In genomic region chr19:46861691-46862503, GRCh38 we compare ENCODE assay signal across 8 cellular contexts. TPM values are rescaled to one million over a fixed set of nuclear protein-coding genes. Genes with fewer than 3 reads are reported as not detected.
A peak's percentile ranks its signal among the peaks of the same experiment; 100 is the strongest.
DNase-seq lines count a peak whose midpoint lies in the region; ATAC-seq and TF ChIP-seq lines count a peak whose summit lies in the region.

No MANE protein-coding gene starts in this region.

- in situ Hi-C loops in mammary epithelial cell (cut with MboI; ENCODE audit: low sequenced_read_pairs in 2 of 2): loop anchor here in 1 of 2 donors (5.0 to 25.0 kb wide), 3 partner anchors 63 to 275 kb away; partner anchors contain the start of gene SAE1

- H3K79me2 ChIP-seq in mammary epithelial cell (ENCODE audit: insufficient read depth, low read length): peaks cover 60% of the 10 kb centered on the region

- no peaks in the 10 kb centered on the region for H4K20me1 ChIP-seq in mammary epithelial cell (ENCODE audit: insufficient read depth, low read length)

- no peak for ATAC-seq in GM21619 (IDR thresholded peaks at IDR 0.05; ENCODE audit: unreplicated experiment)

- peak; percentile 44 for DNase-seq in DMS 273 (lab: John Stamatoyannopoulos, UW; ENCODE audit: unreplicated experiment)
- no peak for DNase-seq in DMS 273 treated with DMSO at 0.1 percent for 48 hours (lab: John Stamatoyannopoulos, UW)
- peak; percentile 35 to 57 for DNase-seq in Kasumi-1 (lab: John Stamatoyannopoulos, UW)
- DNase-seq in mammary epithelial cell: peak; percentile 32
- DNase-seq in stimulated activated naive CD4-positive, alpha-beta T cell treated with Interleukin-2 at 50 U/mL for 16 hours (lab: John Stamatoyannopoulos, UW): no peak
- no peak for DNase-seq in SKM-1 (lab: John Stamatoyannopoulos, UW; ENCODE audit: unreplicated experiment)

- no peaks in the 10 kb centered on the region for H3K27me3 ChIP-seq in mammary epithelial cell (ENCODE audit: insufficient read depth, low read length)

- dilution Hi-C loops in mammary epithelial cell (cut with HindIII; ENCODE audit: low sequenced_read_pairs): no loop called here

- H2AFZ ChIP-seq in mammary epithelial cell (ENCODE audit: low read depth, low read length): peak overlapping the region; percentile 36

- peak overlapping the region; percentile 54 to 90 (median 76) for H3K4me3 ChIP-seq in mammary epithelial cell (replicated peaks in 1 of 3; ENCODE audit: insufficient read depth in 1 of 3, low read depth in 2 of 3, low read length in 3 of 3)
- H3K4me3 ChIP-seq in mesodermal cell (ENCODE audit: extremely low read depth, insufficient read depth, low read length, poor library complexity, severe bottlenecking): peak overlapping the region; percentile 64

- H3K9ac ChIP-seq in mammary epithelial cell (ENCODE audit: insufficient read depth, low read length): peak overlapping the region; percentile 67

- no peak for TF ChIP-seq CTCF in mammary epithelial cell (conservative IDR thresholded peaks at IDR 0.05 in 1 of 2, IDR thresholded peaks at IDR 0.05 in 1 of 2; ENCODE audit: extremely low read depth in 1 of 2, insufficient read depth in 1 of 2, low read depth in 1 of 2, low read length in 2 of 2)

- CTCF ChIA-PET in mammary epithelial cell (lab: Charles Lee; ENCODE audit: low non-redundant PET): no interaction called here

- H3K4me2 ChIP-seq in mammary epithelial cell (ENCODE audit: insufficient read depth, low read depth, low read length): peak overlapping the region; percentile 95

- H3K27ac ChIP-seq in mammary epithelial cell (ENCODE audit: insufficient read depth, low read depth, low read length) (peak overlapping the region; percentile 30), mesodermal cell (ENCODE audit: low read depth, low read length, severe bottlenecking) (peak overlapping the region; percentile 49)

- intact Hi-C loops in mammary epithelial cell (cut with micrococcal nuclease): loop anchor here (1.0 to 5.0 kb wide), 5 partner anchors 13 to 250 kb away; partner anchors contain the start of gene ZC3H4

- BruUV-seq in mammary epithelial cell (replicated peaks; lab: Mats Ljungman, UMichigan): no TSS peak

- H3K4me1 ChIP-seq in mammary epithelial cell (ENCODE audit: insufficient read depth, low read length) (peaks cover 29% of the 10 kb centered on the region), mesodermal cell (ENCODE audit: control insufficient read depth, insufficient read depth, low read length, poor library complexity, severe bottlenecking) (peaks cover 16% of the 10 kb centered on the region)

- 2% methylated on average over 9 of the region's 19 CpGs for WGBS in mammary epithelial cell (ENCODE audit: low coverage, missing lambda C conversion rate)
- 0% methylated on average over 16 to 19 of the region's 19 CpGs for WGBS in mesodermal cell (ENCODE audit: insufficient coverage in 2 of 2), 2 experiments

- no peaks in the 10 kb centered on the region for H3K36me3 ChIP-seq in mammary epithelial cell (ENCODE audit: insufficient read depth, low read length)
- H3K36me3 ChIP-seq in mesodermal cell (ENCODE audit: control insufficient read depth, insufficient read depth, low read length): peaks cover 11% of the 10 kb centered on the region

- H3K9me3 ChIP-seq in mammary epithelial cell (replicated peaks; ENCODE audit: insufficient read depth, low read length): no peaks in the 10 kb centered on the region
- H3K9me3 ChIP-seq in mesodermal cell (ENCODE audit: control insufficient read depth, low read length): no peaks in the 10 kb centered on the region

RNA-seq across cellular contexts. Expression of gene ARHGAP35, which starts 1.1 kb away (rescaled TPM):
- 10 to 100 TPM; 45.7 to 45.8 TPM for total RNA-seq in mammary epithelial cell
- polyA plus RNA-seq in mammary epithelial cell: 18.1 TPM
- 75.1 TPM for polyA minus RNA-seq in mammary epithelial cell
- 33.0 TPM for polyA plus RNA-seq in mesodermal cell (2013, experiment 1 of 2)
- 30.4 TPM for polyA plus RNA-seq in mesodermal cell (2013, experiment 2 of 2)

RNA-seq across cellular contexts. Expression of gene AP2S1, which starts 11.3 kb away (rescaled TPM):
- total RNA-seq in mammary epithelial cell: 100 to 1,000 TPM in 1 of 2 donors, 10 to 100 TPM in 1; 67.5 to 257 TPM
- polyA plus RNA-seq in mammary epithelial cell: 295 TPM
- polyA minus RNA-seq in mammary epithelial cell: 220 TPM
- 336 TPM for polyA plus RNA-seq in mesodermal cell (2013, experiment 1 of 2)
- polyA plus RNA-seq in mesodermal cell (2013, experiment 2 of 2): 294 TPM

Comparison
In these comparisons a context has a peak if more than half of its experiments do, and no peak if none do; other contexts are left out.
1. DNase-seq: peak in DMS 273 (single experiment), Kasumi-1 (2 of 2) and mammary epithelial cell (single experiment); none in DMS 273 treated with DMSO at 0.1 percent for 48 hours (single experiment), stimulated activated naive CD4-positive, alpha-beta T cell treated with Interleukin-2 at 50 U/mL for 16 hours (single experiment) and SKM-1 (single experiment).